10 cellular contexts compared by ENCODE assay signal in genomic region chr1:21319447-21320407, GRCh38. TPM values are rescaled to one million over a fixed set of nuclear protein-coding genes. Genes with fewer than 3 reads are reported as not detected.
DNase-seq lines count a peak whose midpoint lies in the region; TF ChIP-seq lines count a peak whose summit lies in the region.
"Had no signal": no experiment of that assay in that cellular context is flagged by ENCODE, and none has a peak within 500 bp of the region (broad histone marks: within the 10 kb centered on the region; RNA-seq: fewer than 3 reads in every experiment).

No MANE protein-coding gene starts in this region.

- H3K9ac ChIP-seq in mammary epithelial cell (ENCODE audit: insufficient read depth, low read length): no peak overlapping the region

- peaks cover 36% of the 10 kb centered on the region for H3K4me1 ChIP-seq in mammary epithelial cell (ENCODE audit: insufficient read depth, low read length)
- H3K4me1 ChIP-seq in uterus: peaks cover 20 to 44% of the 10 kb centered on the region in 2 donors

- peaks cover 15% of the 10 kb centered on the region for H3K79me2 ChIP-seq in mammary epithelial cell (ENCODE audit: insufficient read depth, low read length)

- peak overlapping the region; percentile 79 for H3K27ac Mint-ChIP-seq in MCF 10A (ENCODE audit: low read depth, unreplicated experiment)

- H3K4me2 ChIP-seq in mammary epithelial cell (ENCODE audit: insufficient read depth, low read depth, low read length): no peak overlapping the region

- H3K4me1 Mint-ChIP-seq in MCF 10A (ENCODE audit: insufficient read depth, unreplicated experiment): peaks cover 34% of the 10 kb centered on the region

- no peaks in the 10 kb centered on the region for H4K20me1 ChIP-seq in mammary epithelial cell (ENCODE audit: insufficient read depth, low read length)

- TF ChIP-seq CTCF in MCF 10A (IDR thresholded peaks at IDR 0.05; ENCODE audit: unreplicated experiment) (no peak), mammary epithelial cell (conservative IDR thresholded peaks at IDR 0.05 in 1 of 2, IDR thresholded peaks at IDR 0.05 in 1 of 2; ENCODE audit: extremely low read depth in 1 of 2, insufficient read depth in 1 of 2, low read depth in 1 of 2, low read length in 2 of 2) (no peak), uterus (IDR thresholded peaks at IDR 0.05) (no peak)

- H2AFZ ChIP-seq in mammary epithelial cell (ENCODE audit: low read depth, low read length): no peak overlapping the region

- no peak for TF ChIP-seq POLR2A in uterus (IDR thresholded peaks at IDR 0.05)

- intact Hi-C loops in MCF 10A (cut with micrococcal nuclease): no loop called here
- intact Hi-C loops in mammary epithelial cell (cut with micrococcal nuclease): no loop called here
- intact Hi-C loops in uterus (cut with DNase I; ENCODE audit: low total_unique reads): no loop called here

- no peaks in the 10 kb centered on the region for H3K36me3 Mint-ChIP-seq in MCF 10A (ENCODE audit: insufficient read depth, unreplicated experiment)

- H3K36me3 ChIP-seq in mammary epithelial cell (ENCODE audit: insufficient read depth, low read length) (no peaks in the 10 kb centered on the region), uterus (no peaks in the 10 kb centered on the region)

- no peaks in the 10 kb centered on the region for H3K27me3 ChIP-seq in mammary epithelial cell (ENCODE audit: insufficient read depth, low read length)
- no peaks in the 10 kb centered on the region for H3K27me3 ChIP-seq in uterus

- H3K27me3 Mint-ChIP-seq in MCF 10A (ENCODE audit: insufficient read depth, unreplicated experiment): no peaks in the 10 kb centered on the region

- in situ Hi-C loops in mammary epithelial cell (cut with MboI; ENCODE audit: low sequenced_read_pairs in 2 of 2): no loop called here

- no peak overlapping the region for H3K4me3 Mint-ChIP-seq in MCF 10A (ENCODE audit: unreplicated experiment)

- H3K9me3 ChIP-seq in mammary epithelial cell (replicated peaks; ENCODE audit: insufficient read depth, low read length): no peaks in the 10 kb centered on the region
- no peaks in the 10 kb centered on the region for H3K9me3 ChIP-seq in uterus

- H3K9me3 Mint-ChIP-seq in MCF 10A (ENCODE audit: unreplicated experiment): no peaks in the 10 kb centered on the region

- POLR2A ChIA-PET in MCF 10A (lab: Yijun Ruan, JAX): no interaction called here

- no peak for DNase-seq in MCF 10A (ENCODE audit: unreplicated experiment)
- DNase-seq in mammary epithelial cell: no peak
- peak; percentile 89 for DNase-seq in mucosa of gallbladder (ENCODE audit: low spot score)
- DNase-seq in uterus: peak in 1 of 2 donors; percentile 49
- DNase-seq in KG1 (lab: John Stamatoyannopoulos, UW): no peak
- DNase-seq in NCI-H524 (lab: John Stamatoyannopoulos, UW): no peak
- DNase-seq in activated CD4-positive, alpha-beta T cell treated with anti-CD3 and anti-CD28 coated beads, Interleukin-2, amount 50 U/mL, for 48 hours: no peak
- DNase-seq: activated CD8-positive, alpha-beta memory T cell treated with anti-CD3 and anti-CD28 coated beads, Interleukin-2, amount 50 U/mL, for 4 hours had no signal

- CTCF ChIA-PET in MCF 10A (lab: Yijun Ruan, JAX): interaction anchor here (0.6 to 1.4 kb wide), 5 partner anchors 17 to 64 kb away, joined by 3 to 6 read pairs (median 3); no protein-coding TSS in a partner anchor
- CTCF ChIA-PET in mammary epithelial cell (lab: Charles Lee; ENCODE audit: low non-redundant PET): no interaction called here

- BruUV-seq in MCF 10A (replicated peaks; lab: Mats Ljungman, UMichigan) (no TSS peak), mammary epithelial cell (replicated peaks; lab: Mats Ljungman, UMichigan) (no TSS peak)

- WGBS in mammary epithelial cell (ENCODE audit: low coverage, missing lambda C conversion rate): 91% methylated on average over 17 of the region's 24 CpGs

- dilution Hi-C loops in mammary epithelial cell (cut with HindIII; ENCODE audit: low sequenced_read_pairs): loop anchor here (5.0 kb wide), 1 partner anchor 47 kb away; no protein-coding TSS in a partner anchor

- H3K4me3 ChIP-seq in mammary epithelial cell (replicated peaks in 1 of 3; ENCODE audit: insufficient read depth in 1 of 3, low read depth in 2 of 3, low read length in 3 of 3) (no peak overlapping the region), uterus (no peak overlapping the region)

- H3K27ac ChIP-seq in mammary epithelial cell (ENCODE audit: insufficient read depth, low read depth, low read length) (no peak overlapping the region), cingulate gyrus (ENCODE audit: low read depth, low read length) (peak overlapping the region; percentile 83), uterus (peak overlapping the region; percentile 85 to 93)
- H3K27ac ChIP-seq: HL-60 had no signal

RNA-seq across cellular contexts. Expression of gene ECE1, which starts 29.5 kb away (rescaled TPM):
- 40.0 and 46.8 TPM in 2 replicates for total RNA-seq in MCF 10A (2022)
- 100 to 1,000 TPM in 1 of 2 donors, 10 to 100 TPM in 1; 86.3 to 153 TPM for total RNA-seq in mammary epithelial cell
- polyA plus RNA-seq in mammary epithelial cell: 65.7 TPM
- polyA minus RNA-seq in mammary epithelial cell: 75.5 TPM
- 140 TPM for total RNA-seq in mucosa of gallbladder
- total RNA-seq in uterus: 100 to 1,000 TPM in 1 of 4 donors, 10 to 100 TPM in 3; 45.6 to 175 (median 59.1) TPM
